ENCODE assay signal across 8 cellular contexts in the genomic region with DNA sequence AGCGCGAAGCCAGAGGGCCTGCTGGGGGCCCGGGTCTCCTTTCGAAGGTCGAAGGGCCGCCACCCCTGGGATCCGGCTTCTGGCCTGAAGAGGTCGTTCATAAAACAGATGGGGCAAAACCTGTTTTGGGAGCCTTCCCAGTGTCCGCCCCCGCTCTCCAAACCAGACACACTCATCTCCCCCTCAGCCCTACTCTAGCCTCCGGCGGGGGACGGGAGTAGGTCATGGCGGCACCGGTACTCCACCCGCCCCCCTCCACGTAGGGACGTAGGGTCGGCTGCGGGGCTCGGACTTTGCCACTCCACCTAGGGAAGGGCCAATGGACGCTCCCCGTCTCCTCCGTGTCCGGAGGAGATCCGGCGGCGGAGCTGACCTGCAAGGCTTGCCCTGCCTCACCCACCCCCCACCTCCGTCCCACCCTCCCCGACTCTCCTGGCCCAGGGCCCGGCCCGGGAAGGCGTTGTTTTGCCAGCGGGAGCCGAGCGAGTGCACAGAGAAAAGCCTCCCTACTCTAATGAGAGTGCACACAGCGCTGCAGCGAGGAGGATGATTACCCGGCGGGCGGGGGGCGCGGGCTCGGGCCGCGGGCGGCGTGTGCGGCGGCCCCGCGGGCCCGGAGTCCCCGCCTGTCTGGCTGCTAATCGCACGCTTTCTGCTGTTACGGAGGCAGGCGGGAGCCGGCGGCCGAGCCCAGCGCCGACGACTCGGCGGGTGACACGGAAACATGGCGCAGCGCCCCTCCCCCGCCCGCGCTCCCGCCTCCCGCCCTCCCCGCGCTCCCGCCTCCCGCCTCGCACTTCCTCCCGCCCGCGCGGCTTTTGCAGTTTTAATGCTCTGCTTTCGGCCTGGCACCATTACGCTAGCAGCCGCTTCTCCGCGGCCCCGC. TPM values are rescaled to one million over a fixed set of nuclear protein-coding genes. Genes with fewer than 3 reads are reported as not detected.
DNase-seq lines count a peak whose midpoint lies in the region; ATAC-seq and TF ChIP-seq lines count a peak whose summit lies in the region.

No MANE protein-coding gene starts in this region.

- H3K36me3 ChIP-seq in GM23248 (ENCODE audit: low read depth) (no peaks in the 10 kb centered on the region), fibroblast of lung (ENCODE audit: control insufficient read depth, insufficient read depth, low read length) (no peaks in the 10 kb centered on the region), upper lobe of left lung (no peaks in the 10 kb centered on the region)

- H3K4me3 ChIP-seq in AG10803 (ENCODE audit: low read length) (peak overlapping the region; percentile 49), GM23248 (peak overlapping the region; percentile 76), fibroblast of lung (replicated peaks in 1 of 4; ENCODE audit: control extremely low read depth in 1 of 4, insufficient read depth in 1 of 4, low read depth in 3 of 4, low read length in 4 of 4) (peak overlapping the region; percentile 26 to 54 (median 31)), upper lobe of left lung (peak overlapping the region; percentile 9 to 62 (median 51))

- H3K27ac ChIP-seq in GM23248, result peak overlapping the region; percentile 72
- H3K27ac ChIP-seq in fibroblast of lung (ENCODE audit: insufficient read depth, low read length), result peak overlapping the region; percentile 51
- H3K27ac ChIP-seq in upper lobe of left lung, result peak overlapping the region; percentile 83 to 91 (median 85)

- no peaks in the 10 kb centered on the region for H3K9me2 ChIP-seq in GM23248 (ENCODE audit: insufficient read depth)

- H3K4me1 ChIP-seq in GM23248 (ENCODE audit: insufficient read depth) (peaks cover 19% of the 10 kb centered on the region), fibroblast of lung (ENCODE audit: control insufficient read depth, extremely low read depth, insufficient read depth, low read length) (peaks cover 3% of the 10 kb centered on the region), upper lobe of left lung (peaks cover 16 to 63% (median 22%) of the 10 kb centered on the region in 4 donors)

- no peaks in the 10 kb centered on the region for H3K79me2 ChIP-seq in GM23248 (ENCODE audit: insufficient read depth)
- no peaks in the 10 kb centered on the region for H3K79me2 ChIP-seq in fibroblast of lung (ENCODE audit: control insufficient read depth, insufficient read depth, low read length)

- H3K9ac ChIP-seq in GM23248, result peak overlapping the region; percentile 90
- H3K9ac ChIP-seq in fibroblast of lung (ENCODE audit: insufficient read depth, low read length), result peak overlapping the region; percentile 42

- H3K9me3 Mint-ChIP-seq in nephron progenitor cell, result peaks cover 12% of the 10 kb centered on the region

- peak in 1 of 4 donors; percentile 50 for TF ChIP-seq POLR2A in upper lobe of left lung (IDR thresholded peaks at IDR 0.05)

- peak overlapping the region; percentile 58; the same call in 1 of the 2 replicates for H2AFZ ChIP-seq in GM23248
- no peak overlapping the region for H2AFZ ChIP-seq in fibroblast of lung (ENCODE audit: low read length)

- H3K36me3 Mint-ChIP-seq in nephron progenitor cell (ENCODE audit: low read depth), result no peaks in the 10 kb centered on the region

- H3K9me3 ChIP-seq in GM23248 (ENCODE audit: low read depth) (no peaks in the 10 kb centered on the region), fibroblast of lung (ENCODE audit: control insufficient read depth, insufficient read depth, low read depth, low read length) (no peaks in the 10 kb centered on the region), upper lobe of left lung (peaks cover 0 to 4% (median 0%) of the 10 kb centered on the region in 4 donors)

- peak overlapping the region; percentile 77 for H3K4me3 Mint-ChIP-seq in nephron progenitor cell

- peak; percentile 42 to 60 for ATAC-seq in upper lobe of left lung (ENCODE audit: low FRiP score in 2 of 2)

- peaks cover 20% of the 10 kb centered on the region for H3K27me3 Mint-ChIP-seq in nephron progenitor cell (ENCODE audit: low read depth, poor library complexity)

- peak overlapping the region; percentile 81 for H3K4me2 ChIP-seq in GM23248 (ENCODE audit: unreplicated experiment)
- H3K4me2 ChIP-seq in fibroblast of lung (ENCODE audit: extremely low read depth, insufficient read depth, low read length), result peak overlapping the region; percentile 80

- TF ChIP-seq CTCF in AG10803 (conservative IDR thresholded peaks at IDR 0.05; ENCODE audit: low read length) (no peak), fibroblast of lung (conservative IDR thresholded peaks at IDR 0.05 in 1 of 2, IDR thresholded peaks at IDR 0.05 in 1 of 2; ENCODE audit: low read depth in 1 of 2, low read length in 2 of 2) (no peak), nephron progenitor cell (IDR thresholded peaks at IDR 0.05) (no peak), upper lobe of left lung (IDR thresholded peaks at IDR 0.05) (no peak)

- peaks cover 3% of the 10 kb centered on the region; the same call in 1 of the 2 replicates for H3F3A ChIP-seq in GM23248 (ENCODE audit: insufficient read depth)

- H3K27me3 ChIP-seq in GM23248 (replicated peaks; ENCODE audit: insufficient read depth) (no peaks in the 10 kb centered on the region), fibroblast of lung (ENCODE audit: control insufficient read depth, insufficient read depth, low read length) (no peaks in the 10 kb centered on the region), upper lobe of left lung (peaks cover 0 to 50% (median 0%) of the 10 kb centered on the region in 4 donors)

- H3K27ac Mint-ChIP-seq in nephron progenitor cell, result no peak overlapping the region

- in situ Hi-C loops in GM23248 (cut with MboI), result no loop called here

- WGBS in GM23248 (ENCODE audit: low coverage in 1 of 2, low lambda C conversion rate in 2 of 2, missing lambda C conversion rate in 2 of 2), 2 experiments, result 2 to 5% methylated on average over 4 to 47 of the region's 89 CpGs
- 3% methylated on average over 84 of the region's 89 CpGs; no CpG with 5 or more reads in 1 of the 2 donors for WGBS in upper lobe of left lung, 2 donors

- TF ChIP-seq EP300 in upper lobe of left lung (IDR thresholded peaks at IDR 0.05), result no peak

- DNase-seq in AG10803 (ENCODE audit: low read depth), result no peak
- DNase-seq in GM23248, result peak; percentile 84
- peak; percentile 42 for DNase-seq in NOMO-1 treated with dmso at 0.1 percent for 144 hours (lab: John Stamatoyannopoulos, UW; ENCODE audit: unreplicated experiment)
- DNase-seq in activated T-helper 1 cell treated with Interleukin-2 at 50 U/mL for 16 hours (ENCODE audit: low read depth), result peak; percentile 65
- peak in 1 of 2 donors; percentile 54 for DNase-seq in fibroblast of lung (ENCODE audit: low read depth in 2 of 2)
- DNase-seq in nephron progenitor cell, result peak; percentile 71
- DNase-seq in upper lobe of left lung, result peak; percentile 68 to 92
- DNase-seq in OCI-M2 (lab: John Stamatoyannopoulos, UW; ENCODE audit: unreplicated experiment), result no peak

- H3K4me1 Mint-ChIP-seq in nephron progenitor cell, result peaks cover 41% of the 10 kb centered on the region

- H4K20me1 ChIP-seq in GM23248 (ENCODE audit: insufficient read depth) (no peaks in the 10 kb centered on the region), fibroblast of lung (ENCODE audit: control insufficient read depth, extremely low read depth, insufficient read depth, low read length) (no peaks in the 10 kb centered on the region)

RNA-seq across cellular contexts. Expression of gene BCOR, which starts 8.3 kb away (rescaled TPM):
- total RNA-seq in GM23248 (2014; rRNA removed; shearing (Covaris generic)), result 17.6 and 19.7 TPM in 2 replicates
- 9.1 and 10.2 TPM in 2 replicates for polyA plus RNA-seq in GM23248 (2016; fragmentation: Nextera tagmentation; extraction: Ambion mirVana)
- total RNA-seq in fibroblast of lung, result 4.9 and 5.8 TPM in 2 replicates
- 3.0 TPM in 2 replicates for polyA plus RNA-seq in fibroblast of lung
- 5.6 and 6.4 TPM in 2 replicates for polyA plus RNA-seq in fibroblast of lung (2012)
- 10.6 and 15.2 TPM in 2 replicates for polyA minus RNA-seq in fibroblast of lung (ENCODE audit: low replicate concordance)
- total RNA-seq in upper lobe of left lung, result 10 to 100 TPM; 17.5 to 40.8 (median 25.6) TPM

Comparison
In these comparisons a context has a peak if more than half of its experiments do, and no peak if none do; other contexts are left out.
1. DNase-seq: peak in GM23248 (single experiment), NOMO-1 treated with dmso at 0.1 percent for 144 hours (single experiment), activated T-helper 1 cell treated with Interleukin-2 at 50 U/mL for 16 hours (single experiment), nephron progenitor cell (single experiment) and upper lobe of left lung (2 of 2); none in AG10803 (single experiment) and OCI-M2 (single experiment).
2. Peak in every context shown above with its lines, with median percentiles within 50 percentile points of each other: H3K4me3 ChIP-seq and H3K27ac ChIP-seq.